Comparison of ENCODE assay signal across 8 cellular contexts in the genomic region with DNA sequence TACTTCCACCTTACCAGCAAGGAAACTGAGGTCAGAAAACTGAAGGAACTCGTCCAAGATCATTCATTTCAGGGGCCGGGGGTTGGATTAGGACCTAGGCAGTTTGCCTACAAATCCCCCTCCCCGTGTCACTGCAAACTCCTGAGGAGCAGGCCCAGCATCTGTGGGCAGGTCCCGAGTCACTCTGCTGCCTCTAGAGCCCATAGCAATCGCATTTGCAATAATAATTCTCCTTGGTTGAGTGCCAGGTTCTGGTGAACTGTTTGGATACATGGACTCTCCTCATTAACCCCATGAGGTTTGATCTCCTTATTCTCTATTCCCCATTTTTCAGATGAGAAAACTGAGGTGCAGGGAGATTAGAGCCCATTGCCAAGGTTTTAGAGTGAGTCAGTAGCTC. TPM values are rescaled to one million over a fixed set of nuclear protein-coding genes. Genes with fewer than 3 reads are reported as not detected.
DNase-seq lines count a peak whose midpoint lies in the region; ATAC-seq and TF ChIP-seq lines count a peak whose summit lies in the region.

No MANE protein-coding gene starts in this region.

- in situ Hi-C loops in brain microvascular endothelial cell (cut with HindIII; ENCODE audit: low pct_ligation_motif_present, low sequenced_read_pairs): no loop called here

- intact Hi-C loops in Caco-2 (cut with micrococcal nuclease; ENCODE audit: unreplicated experiment): no loop called here

- no peak overlapping the region for H3K27ac ChIP-seq in brain microvascular endothelial cell

- TF ChIP-seq CTCF in Caco-2 (IDR thresholded peaks at IDR 0.05; ENCODE audit: insufficient read depth in 1 of 2, low read depth in 1 of 2, low read length in 1 of 2, severe bottlenecking in 1 of 2, unreplicated experiment in 1 of 2) (no peak), LNCaP clone FGC (IDR thresholded peaks at IDR 0.05; ENCODE audit: control insufficient read depth, extremely low read depth, insufficient read depth) (0 out of 2 replicates have a peak, but pooled peaks have one; percentile 16), brain microvascular endothelial cell (IDR thresholded peaks at IDR 0.05; ENCODE audit: low read depth, low read length, missing control alignments) (peak; percentile 12)

- no peaks in the 10 kb centered on the region for H3K27me3 Mint-ChIP-seq in Caco-2 (ENCODE audit: insufficient read depth, unreplicated experiment)
- no peaks in the 10 kb centered on the region for H3K27me3 Mint-ChIP-seq in memory B cell

- no peak overlapping the region for H3K27ac Mint-ChIP-seq in Caco-2 (ENCODE audit: unreplicated experiment)
- peak overlapping the region; percentile 94 for H3K27ac Mint-ChIP-seq in memory B cell

- H3K4me3 ChIP-seq in Caco-2 (ENCODE audit: low read depth, low read length) (peak overlapping the region; percentile 95), LNCaP clone FGC (ENCODE audit: low read depth, low read length) (peak overlapping the region; percentile 80), brain microvascular endothelial cell (ENCODE audit: low read depth, low read length) (peak overlapping the region; percentile 78)

- no peaks in the 10 kb centered on the region for H3K9me3 ChIP-seq in Caco-2

- no peaks in the 10 kb centered on the region; the same call in 1 of the 2 replicates for H3K4me1 ChIP-seq in Caco-2

- H3K36me3 Mint-ChIP-seq in Caco-2 (ENCODE audit: insufficient read depth, unreplicated experiment) (peaks cover 19% of the 10 kb centered on the region), memory B cell (peaks cover 11% of the 10 kb centered on the region)

- POLR2A ChIA-PET in Caco-2 (lab: Charles Lee): no interaction called here

- CTCF ChIA-PET in Caco-2 (lab: Charles Lee): no interaction called here

- ATAC-seq in memory B cell (ENCODE audit: low read depth) (no peak), HG03378 (IDR thresholded peaks at IDR 0.05; ENCODE audit: unreplicated experiment) (no peak)

- H3K9me3 Mint-ChIP-seq in Caco-2 (ENCODE audit: unreplicated experiment) (no peaks in the 10 kb centered on the region), memory B cell (no peaks in the 10 kb centered on the region)

- H3K4me3 Mint-ChIP-seq in Caco-2 (ENCODE audit: unreplicated experiment) (peak overlapping the region; percentile 84), memory B cell (peak overlapping the region; percentile 75)

- H3K27me3 ChIP-seq in Caco-2 (replicated peaks; ENCODE audit: control insufficient read depth, insufficient read depth, low read length): no peaks in the 10 kb centered on the region
- no peaks in the 10 kb centered on the region for H3K27me3 ChIP-seq in brain microvascular endothelial cell (replicated peaks)

- BruUV-seq in Caco-2 (replicated peaks; lab: Mats Ljungman, UMichigan): no TSS peak

- no peak for DNase-seq in Caco-2
- DNase-seq in LNCaP clone FGC (ENCODE audit: low read depth): peak; percentile 44
- DNase-seq in brain microvascular endothelial cell: peak; percentile 40
- no peak for DNase-seq in memory B cell (ENCODE audit: low spot score in 2 of 2)
- no peak for DNase-seq in mesenteric fat pad (ENCODE audit: low spot score)
- DNase-seq in KG1 (lab: John Stamatoyannopoulos, UW): no peak
- DNase-seq in NCI-H1930 (lab: John Stamatoyannopoulos, UW): no peak

- no peaks in the 10 kb centered on the region for H3K4me1 Mint-ChIP-seq in Caco-2 (ENCODE audit: low read depth, unreplicated experiment)
- H3K4me1 Mint-ChIP-seq in memory B cell: peaks cover 12% of the 10 kb centered on the region

- H3K36me3 ChIP-seq in Caco-2 (ENCODE audit: control insufficient read depth, insufficient read depth, low read length) (peaks cover 6% of the 10 kb centered on the region), brain microvascular endothelial cell (replicated peaks) (peaks cover 12% of the 10 kb centered on the region)

RNA-seq across cellular contexts. Expression of a gene that starts 0.9 kb away (rescaled TPM):
- total RNA-seq in Caco-2 (2022) (63.3 and 65.3 TPM in 2 replicates), mesenteric fat pad (52.0 TPM)

RNA-seq across cellular contexts. Expression of a gene that starts 8.3 kb away (rescaled TPM):
- total RNA-seq in Caco-2 (2022) (345 and 359 TPM in 2 replicates), mesenteric fat pad (263 TPM)

RNA-seq across cellular contexts. Expression of a gene that starts 17.1 kb away (rescaled TPM):
- total RNA-seq in Caco-2 (2022): 37.6 and 39.9 TPM in 2 replicates
- total RNA-seq in mesenteric fat pad: 23.0 TPM

Comparison
In these comparisons a context has a peak if more than half of its experiments do, and no peak if none do; other contexts are left out.
1. DNase-seq: peak in LNCaP clone FGC (single experiment) and brain microvascular endothelial cell (single experiment); none in Caco-2 (0 of 2), memory B cell (0 of 2), mesenteric fat pad (single experiment), KG1 (single experiment) and NCI-H1930 (0 of 2).
2. CTCF ChIP-seq: peak in LNCaP clone FGC (single experiment) and brain microvascular endothelial cell (single experiment); none in Caco-2 (0 of 2).
3. Peak in every context shown above with its lines, with median percentiles within 50 percentile points of each other: H3K4me3 ChIP-seq.